In genomic region chr5:127562252-127562651, GRCh38 we compare ENCODE assay signal across 9 cellular contexts. TPM values are rescaled to one million over a fixed set of nuclear protein-coding genes. Genes with fewer than 3 reads are reported as not detected.
DNase-seq lines count a peak whose midpoint lies in the region; ATAC-seq, FAIRE-seq and TF ChIP-seq lines count a peak whose summit lies in the region.
"Had no signal": no experiment of that assay in that cellular context is flagged by ENCODE, and none has a peak within 500 bp of the region (broad histone marks: within the 10 kb centered on the region; RNA-seq: fewer than 3 reads in every experiment).

No MANE protein-coding gene starts in this region.

- ATAC-seq in HG02763 (IDR thresholded peaks at IDR 0.05; ENCODE audit: unreplicated experiment) (peak; percentile 32), right lobe of liver (peak in 3 of 4 donors; percentile 32 to 46 (median 37)), HG03135 (IDR thresholded peaks at IDR 0.05; ENCODE audit: unreplicated experiment) (no peak)
- no peak for ATAC-seq in activated CD4-positive, CD25-positive, alpha-beta regulatory T cell treated with anti-CD3 and anti-CD28 coated beads, Interleukin-2, amount 50 U/mL, for 24 hours

- no peaks in the 10 kb centered on the region for H3K9me3 Mint-ChIP-seq in activated CD4-positive, alpha-beta memory T cell treated with anti-CD3 and anti-CD28 coated beads, Interleukin-2, amount 10 ng/mL, durations not matched to agents 7 days and 5 days

- WGBS in right lobe of liver (ENCODE audit: insufficient coverage, low coverage, low lambda C conversion rate, missing lambda C conversion rate): 29% methylated on average over 3 of the region's 3 CpGs

- TF ChIP-seq CTCF in D721Med (IDR thresholded peaks at IDR 0.05; ENCODE audit: insufficient read depth, missing control alignments): peak; percentile 53
- peak in 1 of 4 donors; percentile 11 for TF ChIP-seq CTCF in right lobe of liver (IDR thresholded peaks at IDR 0.05)

- no peaks in the 10 kb centered on the region for H3K9me3 ChIP-seq in adipocyte (ENCODE audit: control insufficient read depth, low read length)
- no peaks in the 10 kb centered on the region for H3K9me3 ChIP-seq in right lobe of liver

- DNase-seq in D721Med (ENCODE audit: insufficient read length, low spot score) (no peak), adipocyte (ENCODE audit: low read depth) (no peak), right lobe of liver (no peak), NCI-H2081 (lab: John Stamatoyannopoulos, UW) (no peak)
- DNase-seq in activated CD4-positive, alpha-beta memory T cell treated with anti-CD3 and anti-CD28 coated beads, Interleukin-2, amount 10 ng/mL, durations not matched to agents 7 days and 5 days: no peak
- DNase-seq: activated T-cell treated with anti-CD3 and anti-CD28 coated beads, Interleukin-2, amount 50 U/mL, for 48 hours had no signal

- no peak for FAIRE-seq in D721Med (lab: Jason Lieb, UNC)

- intact Hi-C loops in right lobe of liver (cut with DNase I): loop anchor here in 1 of 2 donors (10.0 kb wide), 1 partner anchor 633 kb away; no protein-coding TSS in a partner anchor

- no peaks in the 10 kb centered on the region for H3K27me3 ChIP-seq in adipocyte (replicated peaks; ENCODE audit: control insufficient read depth, insufficient read depth, low read length)
- no peaks in the 10 kb centered on the region for H3K27me3 ChIP-seq in right lobe of liver

- peaks cover 5% of the 10 kb centered on the region for H3K27me3 Mint-ChIP-seq in activated CD4-positive, alpha-beta memory T cell treated with anti-CD3 and anti-CD28 coated beads, Interleukin-2, amount 10 ng/mL, durations not matched to agents 7 days and 5 days

- H3K9ac ChIP-seq in adipocyte (ENCODE audit: low read length): peak overlapping the region; percentile 7

- TF ChIP-seq POLR2A in right lobe of liver (IDR thresholded peaks at IDR 0.05): no peak

- H3K4me1 ChIP-seq in adipocyte (ENCODE audit: control insufficient read depth, insufficient read depth, low read length) (peaks cover 39% of the 10 kb centered on the region), right lobe of liver (no peaks in the 10 kb centered on the region)

- peaks cover 4% of the 10 kb centered on the region for H3K4me1 Mint-ChIP-seq in activated CD4-positive, alpha-beta memory T cell treated with anti-CD3 and anti-CD28 coated beads, Interleukin-2, amount 10 ng/mL, durations not matched to agents 7 days and 5 days

- H3K4me3 ChIP-seq in adipocyte (ENCODE audit: low read length): no peak overlapping the region
- no peak overlapping the region for H3K4me3 ChIP-seq in right lobe of liver

- no peak overlapping the region for H3K4me3 Mint-ChIP-seq in activated CD4-positive, alpha-beta memory T cell treated with anti-CD3 and anti-CD28 coated beads, Interleukin-2, amount 10 ng/mL, durations not matched to agents 7 days and 5 days

- H3K27ac ChIP-seq in right lobe of liver: no peak overlapping the region

- peaks cover 10% of the 10 kb centered on the region for H3K36me3 ChIP-seq in adipocyte (ENCODE audit: control insufficient read depth, insufficient read depth, low read length, severe bottlenecking)
- H3K36me3 ChIP-seq in right lobe of liver: no peaks in the 10 kb centered on the region

- CTCF ChIA-PET in activated CD4-positive, alpha-beta memory T cell treated with anti-CD3 and anti-CD28 coated beads, Interleukin-2, amount 10 ng/mL, durations not matched to agents 7 days and 5 days (lab: Charles Lee): interaction anchor here (1.2 to 2.4 kb wide), 4 partner anchors 8 to 1113 kb away, joined by 3 to 6 read pairs (median 4); no protein-coding TSS in a partner anchor

- H3K36me3 Mint-ChIP-seq in activated CD4-positive, alpha-beta memory T cell treated with anti-CD3 and anti-CD28 coated beads, Interleukin-2, amount 10 ng/mL, durations not matched to agents 7 days and 5 days (ENCODE audit: low read depth): no peaks in the 10 kb centered on the region

- POLR2A ChIA-PET in activated CD4-positive, alpha-beta memory T cell treated with anti-CD3 and anti-CD28 coated beads, Interleukin-2, amount 10 ng/mL, durations not matched to agents 7 days and 5 days (lab: Charles Lee): no interaction called here

- no peak overlapping the region for H3K27ac Mint-ChIP-seq in activated CD4-positive, alpha-beta memory T cell treated with anti-CD3 and anti-CD28 coated beads, Interleukin-2, amount 10 ng/mL, durations not matched to agents 7 days and 5 days

RNA-seq across cellular contexts. Expression of gene PRRC1, which starts 44.8 kb away (rescaled TPM):
- total RNA-seq in right lobe of liver: 10 to 100 TPM; 18.5 to 36.9 (median 31.4) TPM
- total RNA-seq in activated CD4-positive, alpha-beta memory T cell treated with anti-CD3 and anti-CD28 coated beads, Interleukin-2, amount 10 ng/mL, durations not matched to agents 7 days and 5 days: 10 to 100 TPM; 44.4 to 47.7 TPM

Comparison
In these comparisons a context has a peak if more than half of its experiments do, and no peak if none do; other contexts are left out.
1. ATAC-seq: peak in HG02763 (single experiment) and right lobe of liver (3 of 4); none in HG03135 (single experiment) and activated CD4-positive, CD25-positive, alpha-beta regulatory T cell treated with anti-CD3 and anti-CD28 coated beads, Interleukin-2, amount 50 U/mL, for 24 hours (0 of 2).